In the genomic region with DNA sequence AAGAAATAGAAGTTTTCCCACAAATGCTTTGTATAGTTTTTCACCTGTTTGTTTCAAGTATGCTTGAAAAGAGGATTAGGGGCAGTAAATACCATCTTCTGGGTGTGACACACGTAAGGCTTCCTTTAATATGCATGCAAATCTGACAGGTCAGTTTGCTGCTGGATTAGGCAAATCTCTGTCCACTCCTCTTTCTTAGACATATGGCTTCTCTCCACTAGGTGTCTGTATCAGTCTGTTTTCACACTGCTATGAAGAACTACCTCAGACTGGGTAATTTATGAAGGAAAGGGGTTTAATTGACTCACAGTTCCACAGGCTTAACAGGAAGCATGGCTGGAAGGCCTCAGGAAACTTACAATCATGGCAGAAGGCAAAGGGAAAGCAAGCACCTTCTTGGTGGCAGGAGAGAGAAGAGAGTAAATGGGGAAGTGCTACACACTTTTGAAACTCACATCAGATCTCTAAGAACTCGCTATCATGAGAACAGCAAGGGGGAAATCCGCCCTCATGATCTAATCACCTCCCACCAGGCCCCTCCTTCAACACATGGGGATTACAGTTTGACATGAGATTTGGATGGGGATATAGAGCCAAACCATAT, we compare ENCODE assay signal across 8 cellular contexts.
DNase-seq lines count a peak whose midpoint lies in the region; ATAC-seq and TF ChIP-seq lines count a peak whose summit lies in the region.

No MANE protein-coding gene starts in this region.

- DNase-seq in NCI-H524 treated with DMSO at 0.1 percent for 48 hours (lab: John Stamatoyannopoulos, UW) (peak; percentile 57), kidney tubule cell (ENCODE audit: low spot score) (peak; percentile 13), heart left ventricle (no peak), Peyer's patch (no peak), DMS153 (lab: John Stamatoyannopoulos, UW) (no peak), right atrium auricular region (ENCODE audit: low spot score) (no peak)

- no peaks in the 10 kb centered on the region for H3K27me3 ChIP-seq in heart left ventricle
- no peaks in the 10 kb centered on the region for H3K27me3 ChIP-seq in Peyer's patch
- peaks cover 0 to 6% of the 10 kb centered on the region in 2 donors for H3K27me3 ChIP-seq in right atrium auricular region

- TF ChIP-seq POLR2A in heart left ventricle (IDR thresholded peaks at IDR 0.05) (no peak), Peyer's patch (IDR thresholded peaks at IDR 0.05) (no peak)

- ATAC-seq in GM18858 (IDR thresholded peaks at IDR 0.05; ENCODE audit: unreplicated experiment) (peak; percentile 69), HG02571 (IDR thresholded peaks at IDR 0.05; ENCODE audit: unreplicated experiment) (peak; percentile 82), heart left ventricle (no peak)

- intact Hi-C loops in heart left ventricle (cut with DNase I) = no loop called here

- H3K9me3 ChIP-seq in heart left ventricle (no peaks in the 10 kb centered on the region), Peyer's patch (no peaks in the 10 kb centered on the region), right atrium auricular region (no peaks in the 10 kb centered on the region)

- TF ChIP-seq CTCF in heart left ventricle (IDR thresholded peaks at IDR 0.05) (no peak), Peyer's patch (IDR thresholded peaks at IDR 0.05) (peak in 1 of 6 experiments; percentile 4), right atrium auricular region (IDR thresholded peaks at IDR 0.05) (no peak)

- H3K4me3 ChIP-seq in heart left ventricle (no peak overlapping the region), Peyer's patch (no peak overlapping the region), right atrium auricular region (no peak overlapping the region)

- 50 to 68% (median 57%) methylated on average over 3 of the region's 3 CpGs for WGBS in heart left ventricle, 4 donors

- no peak overlapping the region for H3K27ac ChIP-seq in heart left ventricle
- no peak overlapping the region for H3K27ac ChIP-seq in Peyer's patch
- H3K27ac ChIP-seq in right atrium auricular region = no peak overlapping the region

- H3K36me3 ChIP-seq in heart left ventricle = no peaks in the 10 kb centered on the region
- H3K36me3 ChIP-seq in Peyer's patch = no peaks in the 10 kb centered on the region
- no peaks in the 10 kb centered on the region for H3K36me3 ChIP-seq in right atrium auricular region

- no peaks in the 10 kb centered on the region for H3K4me1 ChIP-seq in heart left ventricle
- no peaks in the 10 kb centered on the region for H3K4me1 ChIP-seq in Peyer's patch
- H3K4me1 ChIP-seq in right atrium auricular region = no peaks in the 10 kb centered on the region

Comparison
In these comparisons a context has a peak if more than half of its experiments do, and no peak if none do; other contexts are left out.
1. ATAC-seq: peak in GM18858 (single experiment) and HG02571 (single experiment); none in heart left ventricle (0 of 4).
2. DNase-seq: peak in NCI-H524 treated with DMSO at 0.1 percent for 48 hours (single experiment) and kidney tubule cell (single experiment); none in heart left ventricle (0 of 5), Peyer's patch (0 of 3), DMS153 (single experiment) and right atrium auricular region (single experiment).